14 cellular contexts compared by ENCODE assay signal in the genomic region with DNA sequence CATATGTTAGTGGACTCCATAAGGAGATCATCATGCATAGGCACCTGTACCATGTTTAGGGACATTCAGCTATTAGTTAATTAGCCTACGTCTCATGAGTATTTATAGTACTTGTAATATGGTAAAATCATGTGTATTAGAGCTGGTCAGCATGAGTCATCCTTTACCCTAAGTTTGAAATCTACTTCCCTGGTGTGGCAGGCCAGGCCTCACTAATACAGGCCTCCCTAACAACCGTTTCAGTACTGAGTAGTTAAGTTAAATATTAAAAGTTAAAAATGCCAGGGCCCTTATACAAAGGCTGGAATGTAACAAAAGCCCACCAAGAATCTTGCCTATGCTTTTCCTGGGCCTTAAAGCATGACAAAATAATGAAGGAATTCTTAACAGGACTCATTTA.
DNase-seq lines count a peak whose midpoint lies in the region; ATAC-seq and TF ChIP-seq lines count a peak whose summit lies in the region.
"Had no signal": no experiment of that assay in that cellular context is flagged by ENCODE, and none has a peak within 500 bp of the region (broad histone marks: within the 10 kb centered on the region; RNA-seq: fewer than 3 reads in every experiment).

No MANE protein-coding gene starts in this region.

- CTCF ChIA-PET in RWPE1 (lab: Yijun Ruan, JAX): interaction anchor here (0.6 kb wide), 1 partner anchor 1103 kb away, joined by 3 read pairs; no protein-coding TSS in a partner anchor

- POLR2A ChIA-PET in RWPE1 (lab: Yijun Ruan, JAX; ENCODE audit: low non-redundant PET): no interaction called here

- no peak for TF ChIP-seq CTCF in RWPE1 (conservative IDR thresholded peaks at IDR 0.05; ENCODE audit: low read depth)
- TF ChIP-seq CTCF in fibroblast of mammary gland (conservative IDR thresholded peaks at IDR 0.05; ENCODE audit: control insufficient read depth, insufficient read depth, low read depth, low read length): no peak

- H3K4me3 ChIP-seq in fibroblast of mammary gland (ENCODE audit: control insufficient read depth, low read depth, low read length): no peak overlapping the region
- H3K4me3 ChIP-seq: gastroesophageal sphincter, psoas muscle had no signal

- intact Hi-C loops in sciatic nerve (cut with DNase I): no loop called here

- no peak overlapping the region for H3K27ac ChIP-seq in RWPE1
- H3K27ac ChIP-seq: gastroesophageal sphincter, psoas muscle had no signal

- ATAC-seq in sciatic nerve (no peak), GM18870 (IDR thresholded peaks at IDR 0.05; ENCODE audit: unreplicated experiment) (no peak)
- ATAC-seq: gastroesophageal sphincter, psoas muscle had no signal

- DNase-seq in HCEC 1CT (peak; percentile 76), RWPE1 (ENCODE audit: low spot score) (peak; percentile 13), fibroblast of mammary gland (ENCODE audit: low read depth) (peak; percentile 67), renal cortical epithelial cell (ENCODE audit: low read depth) (peak; percentile 91), SHP77 (lab: John Stamatoyannopoulos, UW) (no peak), sciatic nerve (ENCODE audit: low spot score) (no peak), DMS79 treated with DMSO at 0.1 percent for 48 hours (lab: John Stamatoyannopoulos, UW) (no peak)
- DNase-seq: activated CD4-positive, CD25-positive, alpha-beta regulatory T cell; activated T-cell treated with anti-CD3 and anti-CD28 coated beads, Interleukin-2, amount 50 U/mL, for 48 hours; DND-41; NCI-H2081; psoas muscle had no signal

Comparison
In these comparisons a context has a peak if more than half of its experiments do, and no peak if none do; other contexts are left out.
1. DNase-seq: peak in HCEC 1CT (single experiment), RWPE1 (single experiment), fibroblast of mammary gland (single experiment) and renal cortical epithelial cell (single experiment); none in SHP77 (0 of 2), sciatic nerve (single experiment) and DMS79 treated with DMSO at 0.1 percent for 48 hours (single experiment).